In the genomic region with DNA sequence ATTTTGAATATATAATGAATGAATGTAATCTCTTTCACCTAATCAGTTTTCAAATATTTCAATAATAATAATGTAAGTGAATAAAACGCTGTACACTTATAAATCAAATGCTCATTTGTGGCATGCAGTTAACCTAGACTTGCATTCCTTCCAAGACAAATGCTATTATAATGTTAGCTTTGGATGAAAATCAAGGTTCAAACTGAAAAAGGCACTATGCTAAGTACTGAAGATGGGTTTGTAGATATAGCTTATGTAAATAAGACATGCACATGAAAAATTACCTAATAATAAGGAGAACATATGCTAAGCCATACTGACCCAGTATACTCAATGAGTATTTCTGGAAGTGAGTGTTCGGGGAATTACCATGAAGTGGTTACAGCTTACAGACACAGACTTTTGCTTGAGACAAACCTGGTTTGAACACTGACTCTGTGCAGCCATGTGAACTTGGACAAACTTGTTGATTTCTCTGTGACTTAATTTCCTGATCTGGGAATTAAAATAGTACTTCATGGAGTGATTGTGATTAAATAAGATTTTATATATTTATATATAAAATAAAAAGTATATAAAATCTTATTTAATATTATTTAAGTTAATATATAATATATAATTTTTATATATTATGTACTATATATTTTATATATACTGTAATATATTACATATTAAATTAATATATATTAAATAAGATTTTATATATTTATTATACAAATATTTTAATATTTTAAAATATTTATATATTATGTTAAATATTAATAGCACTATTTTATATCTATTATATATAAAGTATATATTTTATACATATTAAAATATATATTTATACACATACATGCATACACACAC, we compare ENCODE assay signal across 11 cellular contexts.
"Had no signal": no experiment of that assay in that cellular context is flagged by ENCODE, and none has a peak within 500 bp of the region (broad histone marks: within the 10 kb centered on the region; RNA-seq: fewer than 3 reads in every experiment).

No MANE protein-coding gene starts in this region.

- H3K27ac ChIP-seq: breast epithelium, neural progenitor cell, right lobe of liver, upper lobe of right lung had no signal

- H3K4me2 ChIP-seq: neural progenitor cell had no signal

- FAIRE-seq: islet of Langerhans had no signal

- H3K27me3 ChIP-seq: breast epithelium, neural progenitor cell, right lobe of liver, upper lobe of right lung had no signal

- H3K4me1 ChIP-seq: breast epithelium, neural progenitor cell, right lobe of liver, upper lobe of right lung had no signal

- H3K9me3 ChIP-seq: right lobe of liver, upper lobe of right lung had no signal

- H3K4me3 ChIP-seq: breast epithelium, neural progenitor cell, right lobe of liver, upper lobe of right lung had no signal

- ATAC-seq: activated CD4-positive, CD25-positive, alpha-beta regulatory T cell treated with anti-CD3 and anti-CD28 coated beads, Interleukin-2, amount 50 U/mL, for 24 hours; upper lobe of right lung had no signal

- DNase-seq: activated CD4-positive, alpha-beta T cell treated with anti-CD3 and anti-CD28 coated beads, Interleukin-2, amount 50 U/mL, for 1 hour; activated CD8-positive, alpha-beta memory T cell treated with anti-CD3 and anti-CD28 coated beads for 24 hours; activated naive CD8-positive, alpha-beta T cell treated with anti-CD3 and anti-CD28 coated beads for 36 hours; endodermal cell; naive B cell; right lobe of liver; upper lobe of right lung had no signal

- H3K36me3 ChIP-seq: breast epithelium, neural progenitor cell, right lobe of liver, upper lobe of right lung had no signal

- H2AFZ ChIP-seq: neural progenitor cell had no signal

- H3K9ac ChIP-seq: neural progenitor cell had no signal
